In genomic region chr6:3851839-3852238, GRCh38 we compare ENCODE assay signal across 23 cellular contexts.
"Had no signal": no experiment of that assay in that cellular context is flagged by ENCODE, and none has a peak within 500 bp of the region (broad histone marks: within the 10 kb centered on the region; RNA-seq: fewer than 3 reads in every experiment).

No MANE protein-coding gene starts in this region.

- H3K27me3 Mint-ChIP-seq: naive B cell had no signal

- H3K27ac Mint-ChIP-seq: mesothelial cell of epicardium had no signal

- H3K9me3 ChIP-seq: esophagus muscularis mucosa, gastrocnemius medialis, heart right ventricle, left lung, lower lobe of right lung, mucosa of descending colon had no signal

- H3K27me3 ChIP-seq: dorsolateral prefrontal cortex, esophagus muscularis mucosa, foreskin keratinocyte, gastrocnemius medialis, heart right ventricle, left lung had no signal

- H3K27ac ChIP-seq: coronary artery, dorsolateral prefrontal cortex, esophagus muscularis mucosa, foreskin keratinocyte, gastrocnemius medialis, heart right ventricle, left lung, lower lobe of right lung had no signal

- H3K4me3 ChIP-seq: coronary artery, esophagus muscularis mucosa, gastrocnemius medialis, heart right ventricle, left lung, lower lobe of right lung, mucosa of descending colon had no signal

- H3K4me3 Mint-ChIP-seq: mesothelial cell of epicardium had no signal

- H3K9me3 Mint-ChIP-seq: mesothelial cell of epicardium had no signal

- ATAC-seq: foreskin keratinocyte, gastrocnemius medialis, heart right ventricle, left cardiac atrium, left lung, left ventricle myocardium superior, lower lobe of right lung, mucosa of descending colon had no signal

- DNase-seq: dermis blood vessel endothelial cell; dorsolateral prefrontal cortex; effector CD4-positive, alpha-beta T cell; effector memory CD4-positive, alpha-beta T cell; foreskin keratinocyte; gastrocnemius medialis; glutamatergic neuron; heart right ventricle; hippocampal formation; left cardiac atrium; left lung; left ventricle myocardium superior; lower lobe of right lung; mesenchymal stem cell; mucosa of descending colon; naive B cell had no signal

- H3K36me3 ChIP-seq: esophagus muscularis mucosa, gastrocnemius medialis, heart right ventricle, left lung, lower lobe of right lung had no signal

- H3K36me3 Mint-ChIP-seq: mesothelial cell of epicardium, naive B cell had no signal

- H3K4me1 ChIP-seq: foreskin keratinocyte had no signal

- FAIRE-seq: colon, endothelial cell of umbilical vein, islet of Langerhans, keratinocyte had no signal
